Comparison of ENCODE assay signal across 19 cellular contexts in genomic region chr1:157540160-157540748, GRCh38. TPM values are rescaled to one million over a fixed set of nuclear protein-coding genes. Genes with fewer than 3 reads are reported as not detected.
DNase-seq lines count a peak whose midpoint lies in the region; ATAC-seq and TF ChIP-seq lines count a peak whose summit lies in the region.
"Had no signal": no experiment of that assay in that cellular context is flagged by ENCODE, and none has a peak within 500 bp of the region (broad histone marks: within the 10 kb centered on the region; RNA-seq: fewer than 3 reads in every experiment).

No MANE protein-coding gene starts in this region.

- intact Hi-C loops in OCI-LY7 (cut with micrococcal nuclease; ENCODE audit: unreplicated experiment) = no loop called here
- intact Hi-C loops in activated naive CD4-positive, alpha-beta T cell treated with anti-CD3 and anti-CD28 coated beads for 36 hours (cut with micrococcal nuclease) = no loop called here

- H4K5ac ChIP-seq in H9 (ENCODE audit: insufficient read length, low read depth, low read length) = no peak overlapping the region

- H3K27me3 ChIP-seq in H9 (ENCODE audit: insufficient read depth, low read length) (no peaks in the 10 kb centered on the region; the same call in 1 of the 2 replicates), iPS-20b (ENCODE audit: insufficient read depth, low read length) (no peaks in the 10 kb centered on the region)

- H3K4me1 ChIP-seq in H9 (ENCODE audit: insufficient read depth, low read length) (peaks cover 17% of the 10 kb centered on the region; the same call in 1 of the 2 replicates), OCI-LY7 (ENCODE audit: insufficient read depth, low read length, poor library complexity, severe bottlenecking) (peaks cover 19% of the 10 kb centered on the region), iPS-20b (ENCODE audit: insufficient read depth, low read length) (peaks cover 22% of the 10 kb centered on the region)
- H3K4me1 ChIP-seq: BE2C, SJSA1 had no signal

- CTCF ChIA-PET in OCI-LY7 (lab: Charles Lee; ENCODE audit: unreplicated experiment) = no interaction called here
- CTCF ChIA-PET in activated naive CD4-positive, alpha-beta T cell treated with anti-CD3 and anti-CD28 coated beads for 36 hours (lab: Charles Lee) = no interaction called here

- H3K27me3 Mint-ChIP-seq in H9 (ENCODE audit: low read depth) = no peaks in the 10 kb centered on the region
- peaks cover 19% of the 10 kb centered on the region for H3K27me3 Mint-ChIP-seq in activated naive CD4-positive, alpha-beta T cell treated with anti-CD3 and anti-CD28 coated beads for 36 hours (ENCODE audit: low read depth)

- H2BK120ac ChIP-seq in H9 (ENCODE audit: low read depth, low read length, poor library complexity, severe bottlenecking) = no peak overlapping the region

- no peaks in the 10 kb centered on the region for H3K79me2 ChIP-seq in H9 (ENCODE audit: insufficient read depth, low read length)
- H3K79me2 ChIP-seq in OCI-LY7 (ENCODE audit: insufficient read depth, low read depth, low read length) = no peaks in the 10 kb centered on the region

- H4K20me1 ChIP-seq in H9 (ENCODE audit: control insufficient read depth, insufficient read depth, insufficient read length) = no peaks in the 10 kb centered on the region
- H4K20me1 ChIP-seq in OCI-LY7 (ENCODE audit: insufficient read depth, low read length) = no peaks in the 10 kb centered on the region; the same call in 1 of the 2 replicates

- H3K4ac ChIP-seq in H9 (ENCODE audit: low read depth, low read length) = no peak overlapping the region

- no peak overlapping the region for H2BK15ac ChIP-seq in H9 (ENCODE audit: low read depth, low read length)

- H3K9ac ChIP-seq in H9 (ENCODE audit: extremely low read depth, insufficient read length, low read length) = no peak overlapping the region
- no peak overlapping the region; the same call in 1 of the 2 replicates for H3K9ac ChIP-seq in iPS-20b (ENCODE audit: low read depth, low read length)

- H3K36me3 ChIP-seq in OCI-LY7 (ENCODE audit: insufficient read depth, low read length) (peaks cover 54% of the 10 kb centered on the region), iPS-20b (ENCODE audit: insufficient read depth, low read depth, low read length) (no peaks in the 10 kb centered on the region)
- H3K36me3 ChIP-seq: BE2C, SJSA1 had no signal

- BruUV-seq in OCI-LY7 (replicated peaks; lab: Mats Ljungman, UMichigan) = no TSS peak

- H4K8ac ChIP-seq in H9 (replicated peaks; ENCODE audit: insufficient read length, low read depth, low read length) = no peak overlapping the region

- TF ChIP-seq CTCF in H9 (conservative IDR thresholded peaks at IDR 0.05) = no peak
- TF ChIP-seq CTCF in OCI-LY7 (conservative IDR thresholded peaks at IDR 0.05; ENCODE audit: low read length) = no peak

- H2BK5ac ChIP-seq in H9 (ENCODE audit: insufficient read length, low read length) = no peak overlapping the region

- peaks cover 33 to 47% of the 10 kb centered on the region in 2 experiments for H3K4me1 Mint-ChIP-seq in H9
- H3K4me1 Mint-ChIP-seq in activated naive CD4-positive, alpha-beta T cell treated with anti-CD3 and anti-CD28 coated beads for 36 hours (ENCODE audit: low read depth) = no peaks in the 10 kb centered on the region

- H3K36me3 Mint-ChIP-seq in H9 (ENCODE audit: insufficient read depth in 1 of 3, low read depth in 3 of 3) = peaks cover 20 to 27% (median 20%) of the 10 kb centered on the region in 3 experiments
- H3K36me3 Mint-ChIP-seq in activated naive CD4-positive, alpha-beta T cell treated with anti-CD3 and anti-CD28 coated beads for 36 hours (ENCODE audit: low read depth) = no peaks in the 10 kb centered on the region

- H3K27ac ChIP-seq in H9 (ENCODE audit: insufficient read length, low read depth, low read length) (peak overlapping the region; percentile 37), OCI-LY7 (ENCODE audit: low read depth, low read length, poor library complexity, severe bottlenecking) (no peak overlapping the region), iPS-20b (ENCODE audit: low read length) (no peak overlapping the region)
- H3K27ac ChIP-seq: SJSA1 had no signal

- H3K14ac ChIP-seq in H9 (ENCODE audit: insufficient read depth, low read length) = no peak overlapping the region

- H2BK20ac ChIP-seq in H9 (ENCODE audit: low read depth, low read length, poor library complexity, severe bottlenecking) = no peak overlapping the region

- H3K23ac ChIP-seq in H9 (ENCODE audit: insufficient read length, low read depth, low read length) = no peak overlapping the region

- H3K4me3 Mint-ChIP-seq in H9 = peak overlapping the region in 1 of 2 experiments; percentile 59; a peak in 3 of 5 replicates
- H3K4me3 Mint-ChIP-seq in activated naive CD4-positive, alpha-beta T cell treated with anti-CD3 and anti-CD28 coated beads for 36 hours = no peak overlapping the region
- H3K4me3 Mint-ChIP-seq: CD4-positive, alpha-beta T cell had no signal

- H4K91ac ChIP-seq in H9 (ENCODE audit: insufficient read length, low read depth, low read length) = no peak overlapping the region

- DNase-seq in H9 (peak; percentile 78), OCI-LY7 (ENCODE audit: low spot score) (no peak), SW 1271 (lab: John Stamatoyannopoulos, UW) (no peak)
- no peak for DNase-seq in activated naive CD4-positive, alpha-beta T cell treated with anti-CD3 and anti-CD28 coated beads for 36 hours
- DNase-seq in activated CD4-positive, alpha-beta T cell treated with anti-CD3 and anti-CD28 coated beads, Interleukin-2, amount 50 U/mL, for 1 hour = no peak
- DNase-seq: BE2C; CD4-positive, alpha-beta T cell; KG1; NCI-H1417 treated with DMSO at 0.1 percent for 48 hours; NCI-H1930; NCI-H2171; NCI-H446; NCI-H748 treated with DMSO at 0.1 percent for 48 hours had no signal

- no peak for ATAC-seq in SK-N-SH treated with all-trans-retinoic acid at 6 μM for 48 hours
- ATAC-seq: HCT116, HepG2 had no signal

- peak overlapping the region; percentile 81 to 95 (median 82); a peak in 5 of 7 replicates for H3K27ac Mint-ChIP-seq in H9
- no peak overlapping the region for H3K27ac Mint-ChIP-seq in activated naive CD4-positive, alpha-beta T cell treated with anti-CD3 and anti-CD28 coated beads for 36 hours
- H3K27ac Mint-ChIP-seq: CD4-positive, alpha-beta T cell had no signal

- H2AK5ac ChIP-seq in H9 (ENCODE audit: insufficient read length, low read length) = no peak overlapping the region

- H3K9me3 ChIP-seq in H9 (ENCODE audit: control insufficient read depth, low read depth, low read length) = no peaks in the 10 kb centered on the region
- no peaks in the 10 kb centered on the region for H3K9me3 ChIP-seq in OCI-LY7 (ENCODE audit: low read length)
- H3K9me3 ChIP-seq in iPS-20b (ENCODE audit: insufficient read depth, low read depth, low read length) = peaks cover 12% of the 10 kb centered on the region; the same call in 1 of the 2 replicates
- H3K9me3 ChIP-seq: BE2C, SJSA1 had no signal

- POLR2A ChIA-PET in OCI-LY7 (lab: Charles Lee) = interaction anchor here (0.7 to 1.3 kb wide), 3 partner anchors 19 to 38 kb away, joined by 3 to 5 read pairs (median 3); no protein-coding TSS in a partner anchor

- H3K18ac ChIP-seq in H9 (ENCODE audit: insufficient read length, low read depth, low read length) = no peak overlapping the region

- H3K4me3 ChIP-seq in OCI-LY7 (ENCODE audit: low read depth, low read length, poor library complexity, severe bottlenecking) = no peak overlapping the region
- H3K4me3 ChIP-seq in iPS-20b (ENCODE audit: low read length) = peak overlapping the region; percentile 19
- H3K4me3 ChIP-seq: SJSA1 had no signal

- no peak overlapping the region for H2AFZ ChIP-seq in H9 (ENCODE audit: low read length)
- no peak overlapping the region for H2AFZ ChIP-seq in OCI-LY7 (ENCODE audit: low read length)

- H2BK12ac ChIP-seq in H9 (ENCODE audit: insufficient read length, low read depth, low read length) = no peak overlapping the region

- no CpG with 5 or more reads among the region's 2 CpGs for WGBS in H9 (ENCODE audit: extremely low coverage, insufficient read length, low lambda C conversion rate)

- H3K56ac ChIP-seq in H9 (ENCODE audit: insufficient read length, low read depth, low read length) = no peak overlapping the region

- H3K4me2 ChIP-seq in H9 (ENCODE audit: insufficient read depth, insufficient read length, low read length) = peak overlapping the region; percentile 27
- peak overlapping the region; percentile 46 for H3K4me2 ChIP-seq in OCI-LY7 (ENCODE audit: low read length)

- peaks cover 24 to 27% of the 10 kb centered on the region in 2 experiments for H3K9me3 Mint-ChIP-seq in H9
- H3K9me3 Mint-ChIP-seq in activated naive CD4-positive, alpha-beta T cell treated with anti-CD3 and anti-CD28 coated beads for 36 hours = no peaks in the 10 kb centered on the region
- H3K9me3 Mint-ChIP-seq: CD4-positive, alpha-beta T cell had no signal

- no peaks in the 10 kb centered on the region for H3K23me2 ChIP-seq in H9 (ENCODE audit: insufficient read length, low read depth, low read length, poor library complexity, severe bottlenecking)

- no peaks in the 10 kb centered on the region for H3K79me1 ChIP-seq in H9 (ENCODE audit: insufficient read depth, low read depth, low read length, poor library complexity, severe bottlenecking)

- H3K9me2 ChIP-seq in OCI-LY7 (ENCODE audit: insufficient read depth, low read length) = no peaks in the 10 kb centered on the region

- no peak overlapping the region for H3T11ph ChIP-seq in H9 (ENCODE audit: low read length)

TF ChIP-seq in SK-N-SH treated with all-trans-retinoic acid at 6 μM for 48 hours, 23 proteins besides CTCF, POLR2A, EP300 and RAD21 (continues in another document):
- TF ChIP-seq CSRNP3 (CRISPR knock-in tag; IDR thresholded peaks at IDR 0.05) = no peak
- TF ChIP-seq ZFP3 (CRISPR knock-in tag; IDR thresholded peaks at IDR 0.05) = no peak
- TF ChIP-seq ISL1 (CRISPR knock-in tag; IDR thresholded peaks at IDR 0.05) = no peak
- no peak for TF ChIP-seq BACH2 (CRISPR knock-in tag; IDR thresholded peaks at IDR 0.05; ENCODE audit: borderline replicate concordance)

RNA-seq across cellular contexts. Expression of gene FCRL5, which starts 12.1 kb away (rescaled TPM):
- total RNA-seq in H9 (2021) (0.98 and 1.1 TPM in 2 replicates), OCI-LY7 (2022) (44.8 and 57.4 TPM in 2 replicates)
- 64.6 and 73.5 TPM in 2 replicates for total RNA-seq in OCI-LY7 (2014; rRNA removed; shearing (Covaris generic))
- not detected for total RNA-seq in activated naive CD4-positive, alpha-beta T cell treated with anti-CD3 and anti-CD28 coated beads for 36 hours
- total RNA-seq: CD4-positive, alpha-beta T cell; G401; HepG2; SJSA1 had no signal

RNA-seq across cellular contexts. Expression of gene FCRL4, which starts 57.6 kb away (rescaled TPM):
- total RNA-seq in H9 (2021) (not detected in 2 replicates), OCI-LY7 (2022) (not detected in 2 replicates)
- not detected in 2 replicates for total RNA-seq in OCI-LY7 (2014; rRNA removed; shearing (Covaris generic))
- total RNA-seq in activated naive CD4-positive, alpha-beta T cell treated with anti-CD3 and anti-CD28 coated beads for 36 hours = not detected
- total RNA-seq: CD4-positive, alpha-beta T cell; G401; HepG2; SJSA1 had no signal

Comparison
In these comparisons a context has a peak if more than half of its experiments do, and no peak if none do; other contexts are left out.
1. RNA of gene FCRL5, which starts 12.1 kb away (total RNA-seq): 44.8 to 73.5 TPM in OCI-LY7; 0.98 to 1.1 TPM in H9 and not detected in activated naive CD4-positive, alpha-beta T cell treated with anti-CD3 and anti-CD28 coated beads for 36 hours; every median in the first group is over 10 times any median in the second.